Comparison of ENCODE assay signal across 8 cellular contexts in the genomic region with DNA sequence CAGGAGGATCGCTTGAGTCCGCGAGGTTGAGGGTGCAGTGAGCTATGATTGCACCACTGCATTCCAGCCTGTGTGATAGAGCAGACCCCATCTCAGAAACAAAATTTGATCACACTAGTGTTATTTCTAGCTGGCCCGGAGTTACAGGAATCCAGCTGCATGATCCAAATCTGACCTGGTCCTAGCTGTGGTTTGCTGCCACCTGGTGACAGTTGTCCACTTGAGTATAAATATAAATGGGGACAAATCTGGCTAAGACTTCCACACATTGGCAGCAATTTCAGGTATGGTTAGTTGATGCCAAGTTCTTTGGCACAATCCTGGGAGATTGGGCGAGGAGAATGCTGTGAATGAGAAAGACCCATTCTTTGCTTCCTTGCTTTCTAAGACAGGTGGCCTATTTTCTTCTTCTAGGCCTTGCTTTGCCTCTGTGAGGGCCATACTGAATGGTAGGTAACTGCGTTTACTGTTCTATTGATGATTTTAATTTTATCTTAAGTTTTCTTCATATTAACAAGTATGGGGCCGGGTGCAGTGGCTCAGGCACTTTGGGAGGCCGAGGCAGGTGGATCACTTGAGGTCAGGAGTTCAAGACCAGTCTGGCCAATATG. TPM values are rescaled to one million over a fixed set of nuclear protein-coding genes. Genes with fewer than 3 reads are reported as not detected.
DNase-seq lines count a peak whose midpoint lies in the region; ATAC-seq, FAIRE-seq and TF ChIP-seq lines count a peak whose summit lies in the region.

No MANE protein-coding gene starts in this region.

- DNase-seq in CD1c-positive myeloid dendritic cell (ENCODE audit: extremely low spot score), result peak; percentile 75
- DNase-seq in HEK293T (ENCODE audit: extremely low spot score), result peak; percentile 52
- DNase-seq in T-helper 1 cell, result peak; percentile 22 to 54 (median 36)
- no peak for DNase-seq in GM12878 (ENCODE audit: low read depth, low spot score)
- peak in 46 of 51 donors; percentile 1 to 82 (median 38) for DNase-seq in hypothalamus (lab: John Stamatoyannopoulos, UW)
- DNase-seq in gastrocnemius medialis, result peak; percentile 60 to 76

- RAD21 ChIA-PET in GM12878 (lab: Charles Lee; ENCODE audit: unreplicated experiment), result interaction anchor here (1.0 to 3.5 kb wide), 6 partner anchors 9 to 114 kb away, joined by 3 to 66 read pairs (median 4); no protein-coding TSS in a partner anchor

- peak; percentile 86 for ATAC-seq in GM12878
- ATAC-seq in gastrocnemius medialis, result peak; percentile 78 to 87
- ATAC-seq in HG02970 (IDR thresholded peaks at IDR 0.05; ENCODE audit: low FRiP score, unreplicated experiment), result no peak
- ATAC-seq in GM19328 (IDR thresholded peaks at IDR 0.05; ENCODE audit: unreplicated experiment), result no peak

- H3K4me2 ChIP-seq in GM12878 (ENCODE audit: control insufficient read depth, insufficient read depth), result no peak overlapping the region

- peak; percentile 84 for TF ChIP-seq RAD21 in GM12878 (IDR thresholded peaks at IDR 0.05; ENCODE audit: insufficient read depth, low read depth, low read length)

- no TSS peak for BruUV-seq in GM12878 (replicated peaks; lab: Mats Ljungman, UMichigan)

- CTCF ChIA-PET in HEK293T (lab: Yijun Ruan, JAX), result interaction anchor here (0.6 to 2.0 kb wide), 2 partner anchors 19 to 38 kb away, joined by 5 to 12 read pairs; no protein-coding TSS in a partner anchor
- CTCF ChIA-PET in GM12878 (lab: Yijun Ruan, JAX), result interaction anchor here (0.9 to 6.4 kb wide), 15 partner anchors 9 to 91 kb away, joined by 3 to 128 read pairs (median 5); partner anchors contain the start of genes PRSS3 and UBE2R2

- POLR2A ChIA-PET in HEK293T (lab: Yijun Ruan, JAX) (no interaction called here), GM12878 (lab: Charles Lee) (interaction anchor here (0.5 to 1.2 kb wide), 3 partner anchors 39 to 75 kb away, joined by 3 to 4 read pairs (median 4); no protein-coding TSS in a partner anchor)

- H3K79me2 ChIP-seq in GM12878 (ENCODE audit: control insufficient read depth, insufficient read depth, low read length), result peaks cover 60% of the 10 kb centered on the region

- H3K27ac ChIP-seq in GM12878 (ENCODE audit: control insufficient read depth, insufficient read depth), result no peak overlapping the region
- peak overlapping the region; percentile 48 to 77 (median 66) for H3K27ac ChIP-seq in gastrocnemius medialis

- H3K4me3 ChIP-seq in GM12878 (no peak overlapping the region), gastrocnemius medialis (no peak overlapping the region)

- H3K9me3 ChIP-seq in GM12878 (replicated peaks; ENCODE audit: control insufficient read depth, insufficient read depth, low read length) (no peaks in the 10 kb centered on the region), gastrocnemius medialis (no peaks in the 10 kb centered on the region)

- no peak overlapping the region for H3K9ac ChIP-seq in GM12878 (ENCODE audit: control insufficient read depth, insufficient read depth, low read length)

- peaks cover 6% of the 10 kb centered on the region; the same call in 1 of the 2 replicates for H4K20me1 ChIP-seq in GM12878 (ENCODE audit: control insufficient read depth, insufficient read depth)

- H3K27me3 ChIP-seq in GM12878 (replicated peaks in 1 of 2; ENCODE audit: control insufficient read depth in 2 of 2, insufficient read depth in 2 of 2, low read length in 1 of 2), result no peaks in the 10 kb centered on the region
- H3K27me3 ChIP-seq in gastrocnemius medialis, result no peaks in the 10 kb centered on the region

- SMC1A ChIA-PET in GM12878 (lab: Charles Lee; ENCODE audit: uncharacterized antibody, unreplicated experiment), result interaction anchor here (0.9 to 7.4 kb wide), 5 partner anchors 8 to 115 kb away, joined by 3 to 77 read pairs (median 3); no protein-coding TSS in a partner anchor

- intact Hi-C loops in GM12878 (cut with micrococcal nuclease; ENCODE audit: unreplicated experiment), result loop anchor here (1.0 to 5.0 kb wide), 2 partner anchors 39 to 115 kb away; no protein-coding TSS in a partner anchor
- intact Hi-C loops in gastrocnemius medialis (cut with DNase I; ENCODE audit: low total_unique reads), result loop anchor here (1.0 to 2.0 kb wide), 2 partner anchors 39 to 66 kb away; no protein-coding TSS in a partner anchor

- in situ Hi-C loops in GM12878 (cut with MboI) (no loop called here), gastrocnemius medialis (cut with MboI; ENCODE audit: low sequenced_read_pairs in 4 of 4) (loop anchor here in 3 of 4 donors (5.0 kb wide), 2 partner anchors 35 to 40 kb away; partner anchors contain the start of gene UBE2R2 (in 2 of the 3))

- peaks cover 0 to 7% of the 10 kb centered on the region in 2 experiments; a peak in 2 of 4 replicates for H3K36me3 ChIP-seq in GM12878 (ENCODE audit: control insufficient read depth in 2 of 2, insufficient read depth in 2 of 2, low read length in 1 of 2)
- H3K36me3 ChIP-seq in gastrocnemius medialis, result no peaks in the 10 kb centered on the region

- 70% methylated on average over 8 of the region's 8 CpGs for WGBS in GM12878 (ENCODE audit: insufficient coverage, insufficient replicate concordance, low lambda C conversion rate, missing lambda C conversion rate)

- TF ChIP-seq POLR2A in GM12878 (IDR thresholded peaks at IDR 0.05; ENCODE audit: low read depth, low read length), result no peak
- no peak for TF ChIP-seq POLR2A in gastrocnemius medialis (IDR thresholded peaks at IDR 0.05)

- H2AFZ ChIP-seq in GM12878 (ENCODE audit: control insufficient read depth, low read depth, low read length), result no peak overlapping the region

- peak; percentile 39 to 72 (median 52); a peak in 5 of 6 replicates for TF ChIP-seq CTCF in GM12878 (IDR thresholded peaks at IDR 0.05 in 2 of 3, conservative IDR thresholded peaks at IDR 0.05 in 1 of 3; ENCODE audit: control insufficient read depth in 2 of 3, extremely low read depth in 1 of 3, insufficient read depth in 1 of 3, low read depth in 3 of 3, low read length in 3 of 3)
- peak; percentile 58 to 84 (median 81) for TF ChIP-seq CTCF in gastrocnemius medialis (IDR thresholded peaks at IDR 0.05 in 4 of 5, conservative IDR thresholded peaks at IDR 0.05 in 1 of 5)

- FAIRE-seq in GM12878 (lab: Jason Lieb, UNC), result no peak

- no peak for TF ChIP-seq EP300 in GM12878 (IDR thresholded peaks at IDR 0.05; ENCODE audit: borderline replicate concordance in 1 of 2, control insufficient read depth in 1 of 2, low read depth in 2 of 2, low read length in 2 of 2)

- H3K4me1 ChIP-seq in GM12878 (ENCODE audit: control insufficient read depth, insufficient read depth, low read length), result no peaks in the 10 kb centered on the region; the same call in 1 of the 2 replicates
- H3K4me1 ChIP-seq in gastrocnemius medialis, result peaks cover 38 to 48% of the 10 kb centered on the region in 2 donors

TF ChIP-seq in HEK293T, 16 proteins besides CTCF, POLR2A, EP300 and RAD21 (continues in another document):
- no peak for TF ChIP-seq ARNT (IDR thresholded peaks at IDR 0.05)
- no peak for TF ChIP-seq L3MBTL2 (conservative IDR thresholded peaks at IDR 0.05)
- no peak for TF ChIP-seq TARDBP (IDR thresholded peaks at IDR 0.05)
- TF ChIP-seq FOXK2 (IDR thresholded peaks at IDR 0.05), result no peak
- TF ChIP-seq SP1 (IDR thresholded peaks at IDR 0.05), result no peak

TF ChIP-seq in GM12878, 131 proteins besides CTCF, POLR2A, EP300 and RAD21 (continues in another document):
- TF ChIP-seq GABPA (IDR thresholded peaks at IDR 0.05; ENCODE audit: low read depth), result no peak
- no peak for TF ChIP-seq POLR2AphosphoS2 (IDR thresholded peaks at IDR 0.05; ENCODE audit: low read depth, low read length)
- TF ChIP-seq ZNF622 (IDR thresholded peaks at IDR 0.05), result no peak
- TF ChIP-seq TARDBP (IDR thresholded peaks at IDR 0.05; ENCODE audit: borderline replicate concordance), result no peak
- no peak for TF ChIP-seq NR2C2 (IDR thresholded peaks at IDR 0.05; ENCODE audit: borderline replicate concordance, control insufficient read depth, insufficient read length, low read depth)
- TF ChIP-seq ZZZ3 (IDR thresholded peaks at IDR 0.05; ENCODE audit: control insufficient read depth, insufficient read length, low read depth), result no peak

RNA-seq across cellular contexts. Expression of gene UBE2R2, which starts 35.4 kb away (rescaled TPM):
- 26.1 and 27.4 TPM in 2 replicates for total RNA-seq in GM12878 (2013; cell fraction: nucleolus; rRNA removed)
- total RNA-seq in GM12878 (2014; rRNA removed) (9.9 and 10.7 TPM in 2 replicates), GM12878 (2014; rRNA removed; fragmentation: Illumina TruSeq; extraction: Trizol) (17.2 and 17.6 TPM in 2 replicates), GM12878 (2021) (32.8 and 33.8 TPM in 2 replicates), gastrocnemius medialis (10 to 100 TPM; 32.5 to 47.3 (median 41.9) TPM)
- polyA plus RNA-seq in GM12878 (2011; ENCODE audit: low read depth), result 30.5 TPM
- polyA plus RNA-seq in GM12878 (2011; rRNA removed) (23.5 and 27.1 TPM in 2 replicates), GM12878 (2014; fragmentation: Illumina TruSeq; extraction: Trizol) (31.8 and 39.2 TPM in 2 replicates), GM12878 (2014; fragmentation: Nextera tagmentation; extraction: Ambion mirVana) (10 to 100 TPM; 11.4 to 17.2 TPM), GM12878 (2014; rRNA removed) (17.4 and 18.0 TPM in 2 replicates), GM12878 (2016; fragmentation: Nextera tagmentation; extraction: Ambion mirVana) (10 to 100 TPM in 1 of 2 experiments, 1 to 10 TPM in 1; 7.2 to 10.1 TPM)
- 13.3 and 20.0 TPM in 2 replicates for polyA plus RNA-seq in GM12878 (2011; cell fraction: cytosol; rRNA removed)
- polyA plus RNA-seq in GM12878 (2011; cell fraction: nucleus; rRNA removed), result 12.4 and 13.9 TPM in 2 replicates
- polyA plus RNA-seq in GM12878 (2012), result 34.6 and 39.5 TPM in 2 replicates
- polyA minus RNA-seq in GM12878 (2011; rRNA and poly(A)+ RNA removed), result 25.9 and 30.6 TPM in 2 replicates
- polyA minus RNA-seq in GM12878 (2011; cell fraction: cytosol; rRNA and poly(A)+ RNA removed), result 14.3 and 15.2 TPM in 2 replicates
- polyA minus RNA-seq in GM12878 (2011; cell fraction: nucleus; rRNA and poly(A)+ RNA removed), result 8.1 and 15.0 TPM in 2 replicates

RNA-seq across cellular contexts. Expression of gene PRSS3, which starts 57.0 kb away (rescaled TPM):
- not detected in 2 replicates for total RNA-seq in GM12878 (2013; cell fraction: nucleolus; rRNA removed)
- total RNA-seq in GM12878 (2014; rRNA removed), result not detected in 2 replicates
- total RNA-seq in GM12878 (2014; rRNA removed; fragmentation: Illumina TruSeq; extraction: Trizol), result not detected in 2 replicates
- 0.54 and 0.98 TPM in 2 replicates for total RNA-seq in GM12878 (2021)
- polyA plus RNA-seq in GM12878 (2011; ENCODE audit: low read depth), result not detected
- not detected in 2 replicates for polyA plus RNA-seq in GM12878 (2011; rRNA removed)
- polyA plus RNA-seq in GM12878 (2011; cell fraction: cytosol; rRNA removed), result not detected in 2 replicates
- polyA plus RNA-seq in GM12878 (2011; cell fraction: nucleus; rRNA removed), result not detected in 2 replicates
- polyA plus RNA-seq in GM12878 (2012), result not detected in 2 replicates
- not detected in 2 replicates for polyA plus RNA-seq in GM12878 (2014; fragmentation: Illumina TruSeq; extraction: Trizol)
- polyA plus RNA-seq in GM12878 (2014; fragmentation: Nextera tagmentation; extraction: Ambion mirVana), result not detected
- polyA plus RNA-seq in GM12878 (2014; rRNA removed), result not detected in 2 replicates
- not detected for polyA plus RNA-seq in GM12878 (2016; fragmentation: Nextera tagmentation; extraction: Ambion mirVana)
- not detected in 2 replicates for polyA minus RNA-seq in GM12878 (2011; rRNA and poly(A)+ RNA removed)
- polyA minus RNA-seq in GM12878 (2011; cell fraction: cytosol; rRNA and poly(A)+ RNA removed), result not detected in 2 replicates
- polyA minus RNA-seq in GM12878 (2011; cell fraction: nucleus; rRNA and poly(A)+ RNA removed), result not detected in 2 replicates
- total RNA-seq in gastrocnemius medialis, result under 1 TPM in 1 of 4 donors, not detected in 3; 0.46 TPM

Comparison
In these comparisons a context has a peak if more than half of its experiments do, and no peak if none do; other contexts are left out.
1. ATAC-seq: peak in GM12878 (single experiment) and gastrocnemius medialis (2 of 2); none in HG02970 (single experiment) and GM19328 (single experiment).